11 cellular contexts compared by ENCODE assay signal in genomic region chr1:205961405-205961804, GRCh38. TPM values are rescaled to one million over a fixed set of nuclear protein-coding genes. Genes with fewer than 3 reads are reported as not detected.
DNase-seq lines count a peak whose midpoint lies in the region; ATAC-seq and TF ChIP-seq lines count a peak whose summit lies in the region.
"Had no signal": no experiment of that assay in that cellular context is flagged by ENCODE, and none has a peak within 500 bp of the region (broad histone marks: within the 10 kb centered on the region; RNA-seq: fewer than 3 reads in every experiment).

No MANE protein-coding gene starts in this region.

- no peak overlapping the region for H3K4me3 ChIP-seq in heart right ventricle
- H3K4me3 ChIP-seq in right atrium auricular region: no peak overlapping the region
- no peak overlapping the region for H3K4me3 ChIP-seq in Loucy (ENCODE audit: low read length, poor library complexity, severe bottlenecking)

- peak in 7 of 8 donors; percentile 30 to 82 (median 65) for ATAC-seq in heart right ventricle
- peak; percentile 69 for ATAC-seq in stimulated activated naive CD8-positive, alpha-beta T cell treated with anti-CD3 and anti-CD28 coated beads, Interleukin-15, Interleukin-2, amounts not matched to agents 100 U/mL and 50 U/mL, for 24 hours
- no peak for ATAC-seq in HG02852 (IDR thresholded peaks at IDR 0.05; ENCODE audit: unreplicated experiment)
- ATAC-seq: sciatic nerve had no signal

- no peak overlapping the region for H2AFZ ChIP-seq in Loucy (ENCODE audit: low read length)

- intact Hi-C loops in heart right ventricle (cut with DNase I): loop anchor here in 1 of 10 donors (5.0 kb wide), 1 partner anchor 34 kb away; no protein-coding TSS in a partner anchor

- H3K27me3 ChIP-seq in heart right ventricle: peaks cover 0 to 3% (median 0%) of the 10 kb centered on the region in 7 donors
- no peaks in the 10 kb centered on the region for H3K27me3 ChIP-seq in right atrium auricular region
- H3K27me3 ChIP-seq in Loucy (ENCODE audit: insufficient read depth, low read length, poor library complexity, severe bottlenecking): no peaks in the 10 kb centered on the region

- no peaks in the 10 kb centered on the region for H3K79me2 ChIP-seq in Loucy (ENCODE audit: insufficient read depth, low read length)

- H3F3A ChIP-seq in Loucy (ENCODE audit: low read depth): no peaks in the 10 kb centered on the region

- H4K20me1 ChIP-seq in Loucy (ENCODE audit: insufficient read depth, low read length, poor library complexity, severe bottlenecking): no peaks in the 10 kb centered on the region

- TF ChIP-seq CTCF in heart right ventricle (IDR thresholded peaks at IDR 0.05): no peak
- no peak for TF ChIP-seq CTCF in right atrium auricular region (IDR thresholded peaks at IDR 0.05)
- TF ChIP-seq CTCF in Loucy (conservative IDR thresholded peaks at IDR 0.05; ENCODE audit: low read length): no peak

- peaks cover 6 to 27% (median 21%) of the 10 kb centered on the region in 9 donors for H3K4me1 ChIP-seq in heart right ventricle
- H3K4me1 ChIP-seq in right atrium auricular region: peaks cover 0 to 22% of the 10 kb centered on the region in 2 donors
- H3K4me1 ChIP-seq in Loucy (ENCODE audit: insufficient read depth, low read length, poor library complexity, severe bottlenecking): peaks cover 9% of the 10 kb centered on the region

- H3K9me3 ChIP-seq in heart right ventricle: no peaks in the 10 kb centered on the region
- H3K9me3 ChIP-seq in right atrium auricular region: no peaks in the 10 kb centered on the region
- H3K9me3 ChIP-seq in Loucy (ENCODE audit: insufficient read depth, low read depth, low read length): no peaks in the 10 kb centered on the region

- no peaks in the 10 kb centered on the region for H3K9me2 ChIP-seq in Loucy (replicated peaks; ENCODE audit: low read depth, low read length)

- DNase-seq in heart right ventricle: peak in 1 of 2 donors; percentile 33
- DNase-seq in right atrium auricular region (ENCODE audit: low spot score): no peak
- no peak for DNase-seq in epithelial cell of prostate (ENCODE audit: low read depth, low spot score)
- peak; percentile 24 for DNase-seq in stimulated activated naive CD8-positive, alpha-beta T cell treated with anti-CD3 and anti-CD28 coated beads, Interleukin-15, Interleukin-2, amounts not matched to agents 100 U/mL and 50 U/mL, for 24 hours
- no peak for DNase-seq in HPDE6-E6E7 (ENCODE audit: extremely low spot score)
- DNase-seq in NCI-H526 treated with DMSO at 0.1 percent for 48 hours (lab: John Stamatoyannopoulos, UW): no peak
- DNase-seq: NCI-H1930 had no signal

- WGBS in heart right ventricle, 2 donors: 17 to 38% methylated on average over 2 of the region's 2 CpGs

- peak overlapping the region in 2 of 10 donors; percentile 41 to 70 for H3K27ac ChIP-seq in heart right ventricle
- no peak overlapping the region for H3K27ac ChIP-seq in right atrium auricular region
- peak overlapping the region; percentile 78 for H3K27ac ChIP-seq in epithelial cell of prostate

- H3K36me3 ChIP-seq in heart right ventricle (no peaks in the 10 kb centered on the region), right atrium auricular region (no peaks in the 10 kb centered on the region), Loucy (ENCODE audit: insufficient read depth, low read length) (no peaks in the 10 kb centered on the region)

- H3K9ac ChIP-seq in Loucy (ENCODE audit: low read depth, low read length, poor library complexity, severe bottlenecking): peak overlapping the region; percentile 53

- H3K4me2 ChIP-seq in Loucy (ENCODE audit: low read depth, low read length, poor library complexity, severe bottlenecking): no peak overlapping the region

RNA-seq across cellular contexts. Expression of gene SLC26A9, which starts 18.1 kb away (rescaled TPM):
- total RNA-seq in heart right ventricle (10 to 100 TPM in 8 of 10 donors, 1 to 10 TPM in 2; 8.4 to 41.1 (median 14.4) TPM), right atrium auricular region (10 to 100 TPM; 24.4 to 35.4 TPM)
- polyA plus RNA-seq in heart right ventricle: 10 to 100 TPM in 1 of 2 donors, 1 to 10 TPM in 1; 3.3 to 10.7 TPM
- total RNA-seq: bronchial epithelial cell, sciatic nerve had no signal

RNA-seq across cellular contexts. Expression of gene RAB7B, which starts 41.8 kb away (rescaled TPM):
- total RNA-seq in heart right ventricle: 1 to 10 TPM in 8 of 10 donors, under 1 TPM in 2; 0.49 to 4.0 (median 1.4) TPM
- polyA plus RNA-seq in heart right ventricle: 1 to 10 TPM in 1 of 2 donors, under 1 TPM in 1; 0.74 to 1.1 TPM
- total RNA-seq in right atrium auricular region: 1 to 10 TPM; 4.8 to 5.1 TPM
